Comparison of ENCODE assay signal across 15 cellular contexts in genomic region chr1:2455757-2456156, GRCh38.
"Had no signal": no experiment of that assay in that cellular context is flagged by ENCODE, and none has a peak within 500 bp of the region (broad histone marks: within the 10 kb centered on the region; RNA-seq: fewer than 3 reads in every experiment).

No MANE protein-coding gene starts in this region.

- H3K27ac Mint-ChIP-seq: activated CD8-positive, alpha-beta T cell treated with anti-CD3 and anti-CD28 coated beads for 36 hours; activated T-cell treated with anti-CD3 and anti-CD28 coated beads, Interleukin-2, amount 50 U/mL, for 72 hours; nephron had no signal

- DNase-seq: activated CD4-positive, alpha-beta T cell treated with anti-CD3 and anti-CD28 coated beads for 1 hour; activated CD8-positive, alpha-beta memory T cell treated with anti-CD3 and anti-CD28 coated beads, Interleukin-2, amount 50 U/mL, for 4 hours; activated CD8-positive, alpha-beta T cell treated with anti-CD3 and anti-CD28 coated beads for 36 hours; activated T-cell treated with anti-CD3 and anti-CD28 coated beads, Interleukin-2, amount 50 U/mL, for 72 hours; central memory CD4-positive, alpha-beta T cell; cortex of kidney; effector memory CD4-positive, alpha-beta T cell; glutamatergic neuron; psoas muscle; right lobe of liver; stimulated activated naive CD4-positive, alpha-beta T cell; T1000; trophoblast cell had no signal

- ATAC-seq: activated CD8-positive, alpha-beta T cell treated with anti-CD3 and anti-CD28 coated beads for 36 hours; activated T-cell treated with anti-CD3 and anti-CD28 coated beads, Interleukin-2, amount 50 U/mL, for 72 hours; psoas muscle; right lobe of liver had no signal

- H3K4me1 Mint-ChIP-seq: nephron had no signal

- H3K27me3 ChIP-seq: right lobe of liver had no signal

- H3K36me3 ChIP-seq: right lobe of liver had no signal

- H3K4me3 ChIP-seq: psoas muscle, right lobe of liver had no signal

- H3K4me3 Mint-ChIP-seq: activated CD8-positive, alpha-beta T cell treated with anti-CD3 and anti-CD28 coated beads for 36 hours; activated T-cell treated with anti-CD3 and anti-CD28 coated beads, Interleukin-2, amount 50 U/mL, for 72 hours; nephron had no signal

- H3K9me3 ChIP-seq: psoas muscle, right lobe of liver had no signal

- H3K27ac ChIP-seq: epithelial cell of prostate, psoas muscle, right lobe of liver had no signal

- H3K4me1 ChIP-seq: psoas muscle had no signal

- H3K9me3 Mint-ChIP-seq: activated CD8-positive, alpha-beta T cell treated with anti-CD3 and anti-CD28 coated beads for 36 hours; activated T-cell treated with anti-CD3 and anti-CD28 coated beads, Interleukin-2, amount 50 U/mL, for 72 hours; nephron had no signal

- H3K27me3 Mint-ChIP-seq: activated CD8-positive, alpha-beta T cell treated with anti-CD3 and anti-CD28 coated beads for 36 hours had no signal
